Comparison of ENCODE assay signal across 1 cellular context in the genomic region with DNA sequence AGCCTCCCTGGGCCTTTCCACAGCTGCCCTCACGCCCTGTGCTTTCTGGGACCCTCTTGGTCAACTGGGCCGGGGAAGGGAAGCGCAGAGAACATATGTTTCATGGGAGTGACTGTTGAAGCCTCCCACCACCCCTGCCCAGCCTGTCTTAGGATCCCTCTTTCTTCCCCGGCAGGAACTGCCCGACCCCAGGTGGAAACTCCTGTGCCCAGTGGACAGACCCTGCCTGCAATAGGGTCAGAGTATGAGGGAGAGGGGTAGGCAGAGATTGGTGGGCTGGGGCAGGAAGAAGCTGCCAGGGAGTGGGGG.
TF ChIP-seq lines count a peak whose summit lies in the region.

No MANE protein-coding gene starts in this region.

TF ChIP-seq in SK-N-SH, 30 proteins besides CTCF, POLR2A, EP300 and RAD21 (continued from another document):
- TF ChIP-seq, protein P1, sequence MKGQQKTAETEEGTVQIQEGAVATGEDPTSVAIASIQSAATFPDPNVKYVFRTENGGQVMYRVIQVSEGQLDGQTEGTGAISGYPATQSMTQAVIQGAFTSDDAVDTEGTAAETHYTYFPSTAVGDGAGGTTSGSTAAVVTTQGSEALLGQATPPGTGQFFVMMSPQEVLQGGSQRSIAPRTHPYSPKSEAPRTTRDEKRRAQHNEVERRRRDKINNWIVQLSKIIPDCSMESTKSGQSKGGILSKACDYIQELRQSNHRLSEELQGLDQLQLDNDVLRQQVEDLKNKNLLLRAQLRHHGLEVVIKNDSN (IDR thresholded peaks at IDR 0.05; ENCODE audit: borderline replicate concordance, low read depth), result no peak
- TF ChIP-seq TEAD4 (IDR thresholded peaks at IDR 0.05; ENCODE audit: borderline replicate concordance, insufficient read depth) (no peak), YY1 (IDR thresholded peaks at IDR 0.05; ENCODE audit: low read depth) (no peak)
